Comparison of ENCODE assay signal across 8 cellular contexts in genomic region chr17:17205368-17206148, GRCh38. TPM values are rescaled to one million over a fixed set of nuclear protein-coding genes. Genes with fewer than 3 reads are reported as not detected.
DNase-seq lines count a peak whose midpoint lies in the region; ATAC-seq and TF ChIP-seq lines count a peak whose summit lies in the region.

No MANE protein-coding gene starts in this region.

- no peaks in the 10 kb centered on the region for H3K9me3 ChIP-seq in vagina

- H3K4me1 ChIP-seq in vagina = peaks cover 50% of the 10 kb centered on the region

- no peaks in the 10 kb centered on the region for H3K27me3 ChIP-seq in vagina

- no peaks in the 10 kb centered on the region for H3K36me3 ChIP-seq in vagina

- ATAC-seq in HG02610 (IDR thresholded peaks at IDR 0.05; ENCODE audit: unreplicated experiment) = peak; percentile 63
- ATAC-seq in esophagus mucosa = peak; percentile 49

- peak; percentile 90 for DNase-seq in GM12865 (ENCODE audit: low read depth)
- DNase-seq in NCI-H69 (lab: John Stamatoyannopoulos, UW) = peak; percentile 58
- peak; percentile 28 for DNase-seq in activated T-cell treated with anti-CD3 and anti-CD28 coated beads for 1 hour (ENCODE audit: low read depth)
- DNase-seq in posterior cingulate gyrus = peak in 7 of 10 donors; percentile 22 to 91 (median 54)
- no peak for DNase-seq in vagina (ENCODE audit: extremely low spot score in 2 of 2)
- DNase-seq in NCI-H524 treated with DMSO at 0.1 percent for 48 hours (lab: John Stamatoyannopoulos, UW) = no peak

- H3K27ac ChIP-seq in vagina = peak overlapping the region; percentile 94

- TF ChIP-seq CTCF in GM12865 (IDR thresholded peaks at IDR 0.05; ENCODE audit: insufficient read depth, low read depth, low read length, missing control alignments) = no peak
- TF ChIP-seq CTCF in vagina (IDR thresholded peaks at IDR 0.05) = no peak

- intact Hi-C loops in posterior cingulate gyrus (cut with DNase I) (loop anchor here (2.0 kb wide), 2 partner anchors 31 to 75 kb away; partner anchors contain the start of genes COPS3 and FLCN), vagina (cut with DNase I) (loop anchor here (10.0 kb wide), 1 partner anchor 61 kb away; no protein-coding TSS in a partner anchor)

- no peak for TF ChIP-seq POLR2A in vagina (IDR thresholded peaks at IDR 0.05)

- H3K4me3 ChIP-seq in GM12865 (ENCODE audit: low read depth, low read length) (peak overlapping the region; percentile 76), vagina (peak overlapping the region; percentile 56 to 60)

RNA-seq across cellular contexts. Expression of gene PLD6, which starts 0.6 kb away (rescaled TPM):
- total RNA-seq in esophagus mucosa = 0.44 TPM
- 0.74 TPM for total RNA-seq in vagina

RNA-seq across cellular contexts. Expression of gene FLCN, which starts 31.4 kb away (rescaled TPM):
- total RNA-seq in esophagus mucosa (16.5 TPM), vagina (82.0 TPM)

Comparison
In these comparisons a context has a peak if more than half of its experiments do, and no peak if none do; other contexts are left out.
1. DNase-seq: peak in GM12865 (single experiment), NCI-H69 (single experiment), activated T-cell treated with anti-CD3 and anti-CD28 coated beads for 1 hour (single experiment) and posterior cingulate gyrus (7 of 10); none in vagina (0 of 2) and NCI-H524 treated with DMSO at 0.1 percent for 48 hours (single experiment).